Comparison of ENCODE assay signal across 11 cellular contexts in the genomic region with DNA sequence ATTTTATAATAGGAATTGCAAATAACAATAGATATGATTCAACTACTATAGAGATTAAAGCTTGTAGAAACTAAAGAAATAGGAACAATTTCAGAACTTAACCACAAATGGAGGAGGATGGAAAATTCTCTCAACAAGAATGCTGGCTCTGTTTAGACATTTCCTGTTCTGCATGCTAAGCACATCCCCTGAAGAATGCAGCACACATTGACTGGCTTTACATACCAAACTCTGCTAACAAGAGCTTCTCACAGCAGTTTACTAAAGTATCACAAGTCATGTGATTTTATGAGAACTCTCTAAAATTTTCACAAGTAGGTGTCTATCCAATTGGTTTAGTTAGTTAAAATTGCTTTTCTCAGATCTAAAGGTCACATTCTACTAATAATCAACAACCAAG.
DNase-seq lines count a peak whose midpoint lies in the region; ATAC-seq and TF ChIP-seq lines count a peak whose summit lies in the region.
"Had no signal": no experiment of that assay in that cellular context is flagged by ENCODE, and none has a peak within 500 bp of the region (broad histone marks: within the 10 kb centered on the region; RNA-seq: fewer than 3 reads in every experiment).

No MANE protein-coding gene starts in this region.

- no peak for TF ChIP-seq CTCF in brain microvascular endothelial cell (IDR thresholded peaks at IDR 0.05; ENCODE audit: low read depth, low read length, missing control alignments)

- ATAC-seq in HG03378 (IDR thresholded peaks at IDR 0.05; ENCODE audit: unreplicated experiment) = peak; percentile 52
- no peak for ATAC-seq in activated CD4-positive, CD25-positive, alpha-beta regulatory T cell treated with anti-CD3 and anti-CD28 coated beads, Interleukin-2, amount 50 U/mL, for 24 hours

- H3K27ac ChIP-seq in brain microvascular endothelial cell = peak overlapping the region; percentile 12
- H3K27ac ChIP-seq: Peyer's patch had no signal

- in situ Hi-C loops in brain microvascular endothelial cell (cut with HindIII; ENCODE audit: low pct_ligation_motif_present, low sequenced_read_pairs) = no loop called here

- DNase-seq in AG08395 (ENCODE audit: low spot score) = peak; percentile 80
- peak; percentile 65 for DNase-seq in brain microvascular endothelial cell
- DNase-seq in medulla oblongata (ENCODE audit: extremely low spot score) = peak; percentile 89
- DNase-seq in NCI-H82 treated with DMSO at 0.1 percent for 48 hours (lab: John Stamatoyannopoulos, UW; ENCODE audit: unreplicated experiment) = no peak
- no peak for DNase-seq in NCI-H2227 treated with DMSO at 0.1 percent for 48 hours (lab: John Stamatoyannopoulos, UW)
- DNase-seq in NCI-H82 (lab: John Stamatoyannopoulos, UW) = no peak
- DNase-seq: Peyer's patch; stimulated activated CD4-positive, alpha-beta T cell treated with anti-CD3 and anti-CD28 coated beads, Interleukin-12 subunit alpha, Interleukin-12 subunit beta, amount 100 ng/mL, for 4 hours; uterus had no signal

- no peak overlapping the region for H3K4me3 ChIP-seq in brain microvascular endothelial cell (ENCODE audit: low read depth, low read length)
- H3K4me3 ChIP-seq: Peyer's patch, uterus had no signal

- H3K36me3 ChIP-seq in brain microvascular endothelial cell (replicated peaks) = peaks cover 5% of the 10 kb centered on the region
- H3K36me3 ChIP-seq: uterus had no signal

- no peaks in the 10 kb centered on the region for H3K27me3 ChIP-seq in brain microvascular endothelial cell (replicated peaks)
- H3K27me3 ChIP-seq: Peyer's patch, uterus had no signal

Comparison
In these comparisons a context has a peak if more than half of its experiments do, and no peak if none do; other contexts are left out.
1. DNase-seq: peak in AG08395 (single experiment), brain microvascular endothelial cell (single experiment) and medulla oblongata (single experiment); none in NCI-H82 treated with DMSO at 0.1 percent for 48 hours (single experiment), NCI-H2227 treated with DMSO at 0.1 percent for 48 hours (single experiment) and NCI-H82 (single experiment).